2 cellular contexts compared by ENCODE assay signal in genomic region chr7:103966593-103967277, GRCh38.
TF ChIP-seq lines count a peak whose summit lies in the region.

No MANE protein-coding gene starts in this region.

TF ChIP-seq in K562, 482 proteins besides CTCF, POLR2A, EP300 and RAD21:
- peak; percentile 58 for TF ChIP-seq RBM25 (IDR thresholded peaks at IDR 0.05; ENCODE audit: low read depth, low read length, severe bottlenecking)
- TF ChIP-seq MEF2A (IDR thresholded peaks at IDR 0.05; ENCODE audit: control insufficient read depth, low read depth, low read length) = peak; percentile 89
- no peak for TF ChIP-seq ZNF592 (IDR thresholded peaks at IDR 0.05)
- no peak for TF ChIP-seq CREM (IDR thresholded peaks at IDR 0.05; ENCODE audit: low read depth)
- TF ChIP-seq, protein P1, sequence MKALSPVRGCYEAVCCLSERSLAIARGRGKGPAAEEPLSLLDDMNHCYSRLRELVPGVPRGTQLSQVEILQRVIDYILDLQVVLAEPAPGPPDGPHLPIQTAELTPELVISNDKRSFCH (CRISPR knock-in tag; IDR thresholded peaks at IDR 0.05) = no peak
- TF ChIP-seq, protein P1 (tag; IDR thresholded peaks at IDR 0.05) = 0 out of 2 replicates have a peak, but pooled peaks have one; percentile 23

TF ChIP-seq in HepG2, 621 proteins besides CTCF, POLR2A, EP300 and RAD21:
- TF ChIP-seq, protein P2, sequence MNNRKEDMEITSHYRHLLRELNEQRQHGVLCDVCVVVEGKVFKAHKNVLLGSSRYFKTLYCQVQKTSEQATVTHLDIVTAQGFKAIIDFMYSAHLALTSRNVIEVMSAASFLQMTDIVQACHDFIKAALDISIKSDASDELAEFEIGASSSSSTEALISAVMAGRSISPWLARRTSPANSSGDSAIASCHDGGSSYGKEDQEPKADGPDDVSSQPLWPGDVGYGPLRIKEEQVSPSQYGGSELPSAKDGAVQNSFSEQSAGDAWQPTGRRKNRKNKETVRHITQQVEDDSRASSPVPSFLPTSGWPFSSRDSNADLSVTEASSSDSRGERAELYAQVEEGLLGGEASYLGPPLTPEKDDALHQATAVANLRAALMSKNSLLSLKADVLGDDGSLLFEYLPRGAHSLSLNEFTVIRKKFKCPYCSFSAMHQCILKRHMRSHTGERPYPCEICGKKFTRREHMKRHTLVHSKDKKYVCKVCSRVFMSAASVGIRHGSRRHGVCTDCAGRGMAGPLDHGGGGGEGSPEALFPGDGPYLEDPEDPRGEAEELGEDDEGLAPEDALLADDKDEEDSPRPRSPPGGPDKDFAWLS (CRISPR knock-in tag; IDR thresholded peaks at IDR 0.05; ENCODE audit: borderline replicate concordance) = no peak
- no peak for TF ChIP-seq HNRNPLL (IDR thresholded peaks at IDR 0.05; ENCODE audit: low read depth, low read length, poor library complexity, severe bottlenecking)
- TF ChIP-seq SMAD9 (CRISPR knock-in tag; IDR thresholded peaks at IDR 0.05) = no peak
- no peak for TF ChIP-seq NCOA1 (CRISPR knock-in tag; IDR thresholded peaks at IDR 0.05)
- TF ChIP-seq ATF4 (CRISPR knock-in tag; IDR thresholded peaks at IDR 0.05) = no peak
- no peak for TF ChIP-seq ZNF530 (CRISPR knock-in tag; IDR thresholded peaks at IDR 0.05; ENCODE audit: low read depth)
- no peak for TF ChIP-seq ZNF431 (CRISPR knock-in tag; IDR thresholded peaks at IDR 0.05; ENCODE audit: borderline replicate concordance, low read depth)
- TF ChIP-seq RBFOX2 (IDR thresholded peaks at IDR 0.05; ENCODE audit: low read depth, low read length) = 0 out of 2 replicates have a peak, but pooled peaks have one; percentile 30
- TF ChIP-seq, protein P3, sequence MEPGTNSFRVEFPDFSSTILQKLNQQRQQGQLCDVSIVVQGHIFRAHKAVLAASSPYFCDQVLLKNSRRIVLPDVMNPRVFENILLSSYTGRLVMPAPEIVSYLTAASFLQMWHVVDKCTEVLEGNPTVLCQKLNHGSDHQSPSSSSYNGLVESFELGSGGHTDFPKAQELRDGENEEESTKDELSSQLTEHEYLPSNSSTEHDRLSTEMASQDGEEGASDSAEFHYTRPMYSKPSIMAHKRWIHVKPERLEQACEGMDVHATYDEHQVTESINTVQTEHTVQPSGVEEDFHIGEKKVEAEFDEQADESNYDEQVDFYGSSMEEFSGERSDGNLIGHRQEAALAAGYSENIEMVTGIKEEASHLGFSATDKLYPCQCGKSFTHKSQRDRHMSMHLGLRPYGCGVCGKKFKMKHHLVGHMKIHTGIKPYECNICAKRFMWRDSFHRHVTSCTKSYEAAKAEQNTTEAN (CRISPR knock-in tag; conservative IDR thresholded peaks at IDR 0.05) = no peak
- TF ChIP-seq AGO2 (optimal IDR thresholded peaks at IDR 0.05; ENCODE audit: low read depth, low read length) = peak; percentile 85
- TF ChIP-seq CREM (IDR thresholded peaks at IDR 0.05) = no peak
- TF ChIP-seq CREM (CRISPR knock-in tag; IDR thresholded peaks at IDR 0.05) = no peak
